ENCODE assay signal across 10 cellular contexts in the genomic region with DNA sequence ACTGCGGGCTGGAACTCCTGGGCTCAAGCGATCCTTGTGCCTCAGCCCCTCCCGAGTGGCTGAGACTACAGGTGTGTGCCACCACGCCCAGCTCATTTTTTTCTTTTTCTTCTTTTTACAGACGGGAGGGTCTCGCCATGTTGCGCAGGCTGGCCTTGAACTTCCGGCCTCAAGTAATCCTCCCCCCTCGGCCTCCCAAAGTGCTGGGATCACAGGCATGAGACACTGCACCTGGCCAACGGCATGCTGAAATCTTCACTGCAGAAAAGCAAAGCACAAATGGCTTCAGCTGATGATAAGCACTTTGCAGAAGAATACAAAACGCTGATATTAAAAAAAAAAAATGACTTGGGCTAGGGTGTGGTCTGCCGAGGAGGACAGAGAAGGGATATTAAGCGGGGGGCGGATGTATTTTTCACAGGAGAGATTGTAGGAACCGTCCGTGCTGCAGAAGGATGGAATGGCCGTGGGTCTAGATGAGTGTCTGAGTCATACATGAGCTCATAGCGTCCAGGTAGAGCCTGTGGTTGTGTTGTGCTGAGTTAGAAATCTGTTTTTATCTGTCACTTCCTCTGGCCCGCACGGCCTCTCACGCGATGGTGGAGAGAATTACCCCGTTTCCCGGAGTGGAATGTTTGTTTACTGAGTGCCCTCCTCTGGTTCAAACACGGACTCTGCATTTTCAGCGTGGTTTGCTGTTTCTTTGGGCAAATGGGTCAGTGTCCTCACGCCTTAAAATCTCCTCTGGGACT. TPM values are rescaled to one million over a fixed set of nuclear protein-coding genes. Genes with fewer than 3 reads are reported as not detected.
DNase-seq lines count a peak whose midpoint lies in the region; ATAC-seq and TF ChIP-seq lines count a peak whose summit lies in the region.
"Had no signal": no experiment of that assay in that cellular context is flagged by ENCODE, and none has a peak within 500 bp of the region (broad histone marks: within the 10 kb centered on the region; RNA-seq: fewer than 3 reads in every experiment).

No MANE protein-coding gene starts in this region.

- intact Hi-C loops in MCF 10A (cut with micrococcal nuclease), result loop anchor here (5.0 kb wide), 1 partner anchor 336 kb away; no protein-coding TSS in a partner anchor
- intact Hi-C loops in breast epithelium (cut with DNase I; ENCODE audit: low total_unique reads), result no loop called here
- intact Hi-C loops in stomach (cut with DNase I; ENCODE audit: low total_unique reads), result no loop called here

- H3K4me1 ChIP-seq in breast epithelium, result no peaks in the 10 kb centered on the region
- no peaks in the 10 kb centered on the region for H3K4me1 ChIP-seq in stomach
- H3K4me1 ChIP-seq: adrenal gland had no signal

- DNase-seq in MCF 10A (ENCODE audit: unreplicated experiment) (peak; percentile 64), breast epithelium (ENCODE audit: low spot score in 2 of 2) (no peak), T-helper 22 cell (ENCODE audit: low read depth) (peak; percentile 45), dermis microvascular lymphatic vessel endothelial cell (ENCODE audit: low read depth in 2 of 2) (peak; percentile 55 to 71), stomach (peak; percentile 25), NCI-H187 treated with DMSO at 0.1 percent for 48 hours (lab: John Stamatoyannopoulos, UW) (no peak)
- DNase-seq: DND-41 had no signal

- TF ChIP-seq CTCF in MCF 10A (IDR thresholded peaks at IDR 0.05; ENCODE audit: unreplicated experiment) (no peak), breast epithelium (IDR thresholded peaks at IDR 0.05) (no peak), stomach (IDR thresholded peaks at IDR 0.05) (no peak)

- CTCF ChIA-PET in MCF 10A (lab: Yijun Ruan, JAX), result no interaction called here

- H3K4me1 Mint-ChIP-seq in MCF 10A (ENCODE audit: insufficient read depth, unreplicated experiment), result peaks cover 12% of the 10 kb centered on the region

- H3K36me3 Mint-ChIP-seq in MCF 10A (ENCODE audit: insufficient read depth, unreplicated experiment), result no peaks in the 10 kb centered on the region

- no peak for TF ChIP-seq EP300 in stomach (IDR thresholded peaks at IDR 0.05)

- no peak for TF ChIP-seq POLR2A in breast epithelium (IDR thresholded peaks at IDR 0.05)
- TF ChIP-seq POLR2A in stomach (IDR thresholded peaks at IDR 0.05), result no peak

- ATAC-seq in HG03432 (IDR thresholded peaks at IDR 0.05; ENCODE audit: unreplicated experiment), result peak; percentile 81
- no peak for ATAC-seq in HG03460 (IDR thresholded peaks at IDR 0.05; ENCODE audit: unreplicated experiment)

- no TSS peak for BruUV-seq in MCF 10A (replicated peaks; lab: Mats Ljungman, UMichigan)

- no peak overlapping the region for H3K27ac Mint-ChIP-seq in MCF 10A (ENCODE audit: low read depth, unreplicated experiment)

- H3K4me3 ChIP-seq in breast epithelium (no peak overlapping the region), stomach (no peak overlapping the region)
- H3K4me3 ChIP-seq: adrenal gland had no signal

- H3K27me3 ChIP-seq in breast epithelium (peaks cover 0 to 3% of the 10 kb centered on the region in 2 donors), stomach (no peaks in the 10 kb centered on the region)
- H3K27me3 ChIP-seq: adrenal gland had no signal

- H3K4me3 Mint-ChIP-seq in MCF 10A (ENCODE audit: unreplicated experiment), result peak overlapping the region; percentile 34

- H3K36me3 ChIP-seq in breast epithelium, result no peaks in the 10 kb centered on the region
- H3K36me3 ChIP-seq in stomach, result no peaks in the 10 kb centered on the region
- H3K36me3 ChIP-seq: adrenal gland had no signal

- no peaks in the 10 kb centered on the region for H3K9me3 Mint-ChIP-seq in MCF 10A (ENCODE audit: unreplicated experiment)

- H3K27me3 Mint-ChIP-seq in MCF 10A (ENCODE audit: insufficient read depth, unreplicated experiment), result no peaks in the 10 kb centered on the region

- 39 to 59% (median 49%) methylated on average over 26 to 27 of the region's 27 CpGs for WGBS in stomach, 5 donors

- no peaks in the 10 kb centered on the region for H3K9me3 ChIP-seq in breast epithelium
- no peaks in the 10 kb centered on the region for H3K9me3 ChIP-seq in stomach
- H3K9me3 ChIP-seq: adrenal gland had no signal

- H3K27ac ChIP-seq in breast epithelium (no peak overlapping the region), stomach (no peak overlapping the region)
- H3K27ac ChIP-seq: adrenal gland had no signal

- POLR2A ChIA-PET in MCF 10A (lab: Yijun Ruan, JAX), result no interaction called here

RNA-seq across cellular contexts. Expression of gene AKAP17A, which starts 8.5 kb away (rescaled TPM):
- total RNA-seq in MCF 10A (2022) (76.2 TPM in 2 replicates), breast epithelium (10 to 100 TPM; 32.2 to 62.3 (median 56.3) TPM), dermis microvascular lymphatic vessel endothelial cell (13.5 and 19.1 TPM in 2 replicates), stomach (100 to 1,000 TPM in 3 of 5 donors, 10 to 100 TPM in 2; 32.3 to 141 (median 109) TPM)
- polyA plus RNA-seq in stomach, result 10 to 100 TPM; 13.3 to 32.6 (median 15.8) TPM

RNA-seq across cellular contexts. Expression of gene ASMT, which starts 32.0 kb away (rescaled TPM):
- total RNA-seq in MCF 10A (2022) (not detected in 2 replicates), breast epithelium (not detected), dermis microvascular lymphatic vessel endothelial cell (not detected in 2 replicates), stomach (not detected)
- polyA plus RNA-seq in stomach, result under 1 TPM in 1 of 3 donors, not detected in 2; 0.43 TPM

RNA-seq across cellular contexts. Expression of gene P2RY8, which starts 45.9 kb away (rescaled TPM):
- not detected in 2 replicates for total RNA-seq in MCF 10A (2022)
- 1 to 10 TPM; 1.3 to 3.2 (median 1.5) TPM for total RNA-seq in breast epithelium
- total RNA-seq in dermis microvascular lymphatic vessel endothelial cell, result 0.13 and 0.76 TPM in 2 replicates
- 1 to 10 TPM in 3 of 5 donors, not detected in 2; 1.8 to 3.3 (median 1.9) TPM for total RNA-seq in stomach
- polyA plus RNA-seq in stomach, result under 1 TPM; 0.31 to 0.76 (median 0.70) TPM

Comparison
In these comparisons a context has a peak if more than half of its experiments do, and no peak if none do; other contexts are left out.
1. DNase-seq: peak in MCF 10A (single experiment), T-helper 22 cell (single experiment), dermis microvascular lymphatic vessel endothelial cell (2 of 2) and stomach (single experiment); none in breast epithelium (0 of 2) and NCI-H187 treated with DMSO at 0.1 percent for 48 hours (single experiment).